ENCODE assay signal across 21 cellular contexts in genomic region chr2:104052341-104052740, GRCh38.
"Had no signal": no experiment of that assay in that cellular context is flagged by ENCODE, and none has a peak within 500 bp of the region (broad histone marks: within the 10 kb centered on the region; RNA-seq: fewer than 3 reads in every experiment).

No MANE protein-coding gene starts in this region.

- H3K4me1 Mint-ChIP-seq: memory B cell; natural killer cell; stimulated activated effector memory CD8-positive, alpha-beta T cell treated with anti-CD3 and anti-CD28 coated beads, Interleukin-12 subunit alpha, Interleukin-12 subunit beta, amount 100 ng/mL, for 72 hours had no signal

- H3K27ac ChIP-seq: hepatocyte, left ventricle myocardium inferior, lower lobe of right lung, parathyroid adenoma, prostate gland, right lobe of liver, suprapubic skin, thyroid gland had no signal

- H3K9me3 ChIP-seq: left ventricle myocardium inferior, lower lobe of right lung, prostate gland, right lobe of liver, suprapubic skin, thyroid gland had no signal

- H3K9ac ChIP-seq: parathyroid adenoma had no signal

- H3K27ac Mint-ChIP-seq: memory B cell; mesothelial cell of epicardium; natural killer cell; stimulated activated effector memory CD8-positive, alpha-beta T cell treated with anti-CD3 and anti-CD28 coated beads, Interleukin-12 subunit alpha, Interleukin-12 subunit beta, amount 100 ng/mL, for 72 hours; type B pancreatic cell had no signal

- H3K4me1 ChIP-seq: left ventricle myocardium inferior, lower lobe of right lung, parathyroid adenoma, prostate gland, right lobe of liver, suprapubic skin, thyroid gland had no signal

- H3K36me3 Mint-ChIP-seq: memory B cell; mesothelial cell of epicardium; natural killer cell; stimulated activated effector memory CD8-positive, alpha-beta T cell treated with anti-CD3 and anti-CD28 coated beads, Interleukin-12 subunit alpha, Interleukin-12 subunit beta, amount 100 ng/mL, for 72 hours; type B pancreatic cell had no signal

- ATAC-seq: left cardiac atrium; lower lobe of right lung; natural killer cell; right lobe of liver; stimulated activated effector memory CD8-positive, alpha-beta T cell treated with anti-CD3 and anti-CD28 coated beads, Interleukin-12 subunit alpha, Interleukin-12 subunit beta, amount 100 ng/mL, for 72 hours; stimulated activated naive CD8-positive, alpha-beta T cell treated with anti-CD3 and anti-CD28 coated beads, Interleukin-15, Interleukin-2, amounts not matched to agents 100 U/mL and 50 U/mL, for 24 hours had no signal

- H3K4me3 ChIP-seq: hepatocyte, left ventricle myocardium inferior, lower lobe of right lung, prostate gland, right lobe of liver, suprapubic skin, thyroid gland had no signal

- DNase-seq: effector CD8-positive, alpha-beta T cell; foreskin melanocyte; head of caudate nucleus; kidney; left cardiac atrium; left ventricle myocardium inferior; lower lobe of right lung; natural killer cell; right lobe of liver; stimulated activated CD4-positive, alpha-beta T cell treated with anti-CD3 and anti-CD28 coated beads, Interleukin-4, amount 100 ng/mL, for 1 hour; stimulated activated CD8-positive, alpha-beta memory T cell treated with anti-CD3 and anti-CD28 coated beads, Interleukin-4, amount 100 ng/mL, for 48 hours; stimulated activated naive CD8-positive, alpha-beta T cell treated with anti-CD3 and anti-CD28 coated beads, Interleukin-15, Interleukin-2, amounts not matched to agents 100 U/mL and 50 U/mL, for 24 hours had no signal

- H3K27me3 ChIP-seq: hepatocyte, right lobe of liver, suprapubic skin, thyroid gland had no signal

- H3K27me3 Mint-ChIP-seq: memory B cell had no signal

- H3K36me3 ChIP-seq: left ventricle myocardium inferior, lower lobe of right lung, prostate gland, right lobe of liver, suprapubic skin, thyroid gland had no signal

- H3K79me2 ChIP-seq: hepatocyte, parathyroid adenoma had no signal

- H3K9me3 Mint-ChIP-seq: type B pancreatic cell had no signal

- H3K4me2 ChIP-seq: hepatocyte had no signal

- H2AFZ ChIP-seq: hepatocyte, parathyroid adenoma had no signal

- H3K4me3 Mint-ChIP-seq: memory B cell; mesothelial cell of epicardium; natural killer cell; stimulated activated effector memory CD8-positive, alpha-beta T cell treated with anti-CD3 and anti-CD28 coated beads, Interleukin-12 subunit alpha, Interleukin-12 subunit beta, amount 100 ng/mL, for 72 hours; type B pancreatic cell had no signal
